Comparison of ENCODE assay signal across 8 cellular contexts in genomic region chr7:2844153-2845077, GRCh38. TPM values are rescaled to one million over a fixed set of nuclear protein-coding genes. Genes with fewer than 3 reads are reported as not detected.
DNase-seq lines count a peak whose midpoint lies in the region; ATAC-seq and TF ChIP-seq lines count a peak whose summit lies in the region.

Gene GNA12, minus strand, starts transcription at chr7:2844308. Its CDS starts 147 bp downstream, at chr7:2844161.

- in situ Hi-C loops in transverse colon (cut with MboI; ENCODE audit: low pct_ligation_motif_present in 1 of 4, low pct_unique_long_range_greater_than_20kb in 1 of 4, low sequenced_read_pairs in 3 of 4), result no loop called here

- H2BK5ac ChIP-seq in trophoblast cell (ENCODE audit: low read depth, low read length, poor library complexity), result peak within 1 kb of the TSS; percentile 53

- H3K27me3 ChIP-seq in trophoblast cell (ENCODE audit: insufficient read depth, low read length) (no peaks in the 10 kb centered on the region), transverse colon (no peaks in the 10 kb centered on the region)

- peak within 1 kb of the TSS; percentile 87 for H4K91ac ChIP-seq in trophoblast cell (ENCODE audit: low read depth, low read length)

- H3K79me1 ChIP-seq in trophoblast cell (ENCODE audit: low read length), result peaks cover 23% of the 10 kb centered on the region

- H3K18ac ChIP-seq in trophoblast cell (ENCODE audit: low read length), result peak within 1 kb of the TSS; percentile 99

- peak within 1 kb of the TSS; percentile 84 for H3K4me2 ChIP-seq in trophoblast cell (ENCODE audit: low read length)

- H3K4me1 ChIP-seq in trophoblast cell (ENCODE audit: control insufficient read depth in 1 of 2, insufficient read depth in 2 of 2, low read length in 2 of 2), result peaks cover 9 to 16% of the 10 kb centered on the region in 2 experiments
- peaks cover 8 to 44% (median 20%) of the 10 kb centered on the region in 4 donors for H3K4me1 ChIP-seq in transverse colon

- intact Hi-C loops in Right ventricle myocardium superior (cut with DNase I), result no loop called here
- intact Hi-C loops in transverse colon (cut with DNase I; ENCODE audit: low total_unique reads), result no loop called here

- H2BK12ac ChIP-seq in trophoblast cell (ENCODE audit: low read length), result peak within 1 kb of the TSS; percentile 62

- DNase-seq in GM12864 (ENCODE audit: low read depth) (peak; percentile 92), NCI-H1417 (lab: John Stamatoyannopoulos, UW) (peak; percentile 99 to 100 (median 99)), SW 1271 (lab: John Stamatoyannopoulos, UW) (peak; percentile 96 to 99), Right ventricle myocardium superior (peak; percentile 99), trophoblast cell (peak; percentile 99 to 100), transverse colon (peak; percentile 99)
- peak; percentile 96 for DNase-seq in activated naive CD8-positive, alpha-beta T cell treated with anti-CD3 and anti-CD28 coated beads, Interleukin-2, amount 50 U/mL, for 16 hours (ENCODE audit: low read depth, low spot score)

- no peak for TF ChIP-seq EP300 in transverse colon (IDR thresholded peaks at IDR 0.05; ENCODE audit: low read depth)

- H3K9me3 ChIP-seq in trophoblast cell (ENCODE audit: insufficient read depth, low read depth, low read length), result no peaks in the 10 kb centered on the region
- no peaks in the 10 kb centered on the region for H3K9me3 ChIP-seq in transverse colon

- WGBS in trophoblast cell (ENCODE audit: extremely low coverage, insufficient coverage, insufficient read length), result no CpG with 5 or more reads among the region's 80 CpGs
- 2 to 55% methylated on average over 2 to 71 of the region's 80 CpGs for WGBS in transverse colon (ENCODE audit: low coverage in 1 of 2), 2 donors

- ATAC-seq in HG02759 (IDR thresholded peaks at IDR 0.05; ENCODE audit: unreplicated experiment) (peak; percentile 93), Right ventricle myocardium superior (ENCODE audit: poor library complexity) (peak; percentile 97)

- H3K4me3 ChIP-seq in GM12864 (ENCODE audit: low read depth, low read length), result peak within 1 kb of the TSS; percentile 69
- H3K4me3 ChIP-seq in trophoblast cell (ENCODE audit: low read depth, low read length), result peak within 1 kb of the TSS; percentile 90
- H3K4me3 ChIP-seq in transverse colon, result peak within 1 kb of the TSS; percentile 62 to 82 (median 79)

- no peak for TF ChIP-seq POLR2A in transverse colon (IDR thresholded peaks at IDR 0.05)

- peak within 1 kb of the TSS; percentile 95 for H2AK5ac ChIP-seq in trophoblast cell (ENCODE audit: low read length)

- peaks cover 10 to 13% of the 10 kb centered on the region in 2 experiments for H3K36me3 ChIP-seq in trophoblast cell (ENCODE audit: control insufficient read depth in 1 of 2, insufficient read depth in 2 of 2, low read length in 2 of 2)
- H3K36me3 ChIP-seq in transverse colon, result no peaks in the 10 kb centered on the region

- peak within 1 kb of the TSS; percentile 75 for H3K27ac ChIP-seq in trophoblast cell (ENCODE audit: low read depth, low read length)
- peak within 1 kb of the TSS; percentile 70 to 83 (median 76) for H3K27ac ChIP-seq in transverse colon

- H3K9ac ChIP-seq in trophoblast cell (ENCODE audit: low read length), result peak within 1 kb of the TSS; percentile 95

- H3K79me2 ChIP-seq in trophoblast cell (ENCODE audit: control insufficient read depth, insufficient read depth, low read length, poor library complexity), result peaks cover 28% of the 10 kb centered on the region

- H3K23ac ChIP-seq in trophoblast cell (ENCODE audit: low read length), result no peak within 1 kb of the TSS

- H3K14ac ChIP-seq in trophoblast cell (ENCODE audit: low read length), result peak within 1 kb of the TSS; percentile 95

- H4K12ac ChIP-seq in trophoblast cell (ENCODE audit: low read depth, low read length), result peak within 1 kb of the TSS; percentile 77

- TF ChIP-seq CTCF in GM12864 (IDR thresholded peaks at IDR 0.05; ENCODE audit: low read depth, low read length, missing control alignments) (no peak), transverse colon (IDR thresholded peaks at IDR 0.05) (no peak)

- H2BK120ac ChIP-seq in trophoblast cell (ENCODE audit: insufficient read depth, low read length, poor library complexity), result peak within 1 kb of the TSS; percentile 75

- peak within 1 kb of the TSS; percentile 100 for H3K4ac ChIP-seq in trophoblast cell (ENCODE audit: low read depth, low read length)

- H2AFZ ChIP-seq in trophoblast cell (ENCODE audit: insufficient read depth, low read length, poor library complexity), result peak within 1 kb of the TSS; percentile 67

- H4K8ac ChIP-seq in trophoblast cell (ENCODE audit: low read depth, low read length), result peak within 1 kb of the TSS; percentile 59

RNA-seq across cellular contexts. Expression of gene GNA12, which starts in this region (rescaled TPM):
- 40.6 TPM for total RNA-seq in Right ventricle myocardium superior
- 166 and 173 TPM in 2 replicates for polyA plus RNA-seq in trophoblast cell (2013)
- 10 to 100 TPM; 18.9 to 39.6 (median 22.2) TPM for total RNA-seq in transverse colon

Comparison
In these comparisons a context has a peak if more than half of its experiments do, and no peak if none do; other contexts are left out.
1. Peak in every context shown above with its lines: DNase-seq, ATAC-seq, H3K4me3 ChIP-seq and H3K27ac ChIP-seq.